In the genomic region with DNA sequence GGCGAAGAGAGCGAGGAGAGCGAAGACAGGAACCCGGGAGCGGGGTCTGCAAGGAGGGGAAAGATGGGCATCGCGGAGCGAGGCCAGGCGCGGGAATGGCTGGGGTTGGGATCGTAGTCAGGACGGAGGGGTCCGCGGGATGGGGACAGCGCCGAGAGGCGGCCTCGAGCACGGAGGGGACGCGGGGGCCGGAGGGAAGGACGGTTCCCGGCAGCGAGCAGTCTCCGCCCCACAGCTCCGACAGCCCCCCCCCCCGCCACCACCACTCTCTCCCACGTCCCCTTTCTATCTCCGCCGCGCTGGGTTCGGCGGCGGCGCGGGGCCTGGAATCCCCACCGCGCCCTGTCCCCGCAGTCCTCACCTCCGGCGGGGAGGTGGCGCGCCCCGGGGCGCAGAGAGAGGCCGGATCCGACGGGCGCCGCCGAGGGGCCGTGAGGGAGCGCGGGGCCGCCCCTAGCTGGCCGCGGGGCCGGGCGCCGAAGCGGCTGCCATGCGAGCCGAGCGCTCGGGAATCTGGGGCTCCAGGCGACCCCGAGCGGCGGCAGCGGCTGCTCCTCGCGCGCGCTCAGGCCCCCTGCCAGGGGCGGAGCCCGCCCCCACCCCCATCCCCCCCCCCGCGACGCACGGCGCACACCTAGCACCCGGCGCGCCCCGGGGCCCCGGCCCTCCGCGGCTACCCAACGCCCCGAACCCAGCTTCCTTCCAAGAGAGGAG, we compare ENCODE assay signal across 1 cellular context.
TF ChIP-seq lines count a peak whose summit lies in the region.

DLK2 (minus strand) TSS at position 515 of the 714 bp plus-strand sequence. CDS start 723 bp downstream, outside the sequence.

TF ChIP-seq in HEK293, 187 proteins besides CTCF, POLR2A, EP300 and RAD21 (continued from another document and continues in another):
- TF ChIP-seq, protein P1, sequence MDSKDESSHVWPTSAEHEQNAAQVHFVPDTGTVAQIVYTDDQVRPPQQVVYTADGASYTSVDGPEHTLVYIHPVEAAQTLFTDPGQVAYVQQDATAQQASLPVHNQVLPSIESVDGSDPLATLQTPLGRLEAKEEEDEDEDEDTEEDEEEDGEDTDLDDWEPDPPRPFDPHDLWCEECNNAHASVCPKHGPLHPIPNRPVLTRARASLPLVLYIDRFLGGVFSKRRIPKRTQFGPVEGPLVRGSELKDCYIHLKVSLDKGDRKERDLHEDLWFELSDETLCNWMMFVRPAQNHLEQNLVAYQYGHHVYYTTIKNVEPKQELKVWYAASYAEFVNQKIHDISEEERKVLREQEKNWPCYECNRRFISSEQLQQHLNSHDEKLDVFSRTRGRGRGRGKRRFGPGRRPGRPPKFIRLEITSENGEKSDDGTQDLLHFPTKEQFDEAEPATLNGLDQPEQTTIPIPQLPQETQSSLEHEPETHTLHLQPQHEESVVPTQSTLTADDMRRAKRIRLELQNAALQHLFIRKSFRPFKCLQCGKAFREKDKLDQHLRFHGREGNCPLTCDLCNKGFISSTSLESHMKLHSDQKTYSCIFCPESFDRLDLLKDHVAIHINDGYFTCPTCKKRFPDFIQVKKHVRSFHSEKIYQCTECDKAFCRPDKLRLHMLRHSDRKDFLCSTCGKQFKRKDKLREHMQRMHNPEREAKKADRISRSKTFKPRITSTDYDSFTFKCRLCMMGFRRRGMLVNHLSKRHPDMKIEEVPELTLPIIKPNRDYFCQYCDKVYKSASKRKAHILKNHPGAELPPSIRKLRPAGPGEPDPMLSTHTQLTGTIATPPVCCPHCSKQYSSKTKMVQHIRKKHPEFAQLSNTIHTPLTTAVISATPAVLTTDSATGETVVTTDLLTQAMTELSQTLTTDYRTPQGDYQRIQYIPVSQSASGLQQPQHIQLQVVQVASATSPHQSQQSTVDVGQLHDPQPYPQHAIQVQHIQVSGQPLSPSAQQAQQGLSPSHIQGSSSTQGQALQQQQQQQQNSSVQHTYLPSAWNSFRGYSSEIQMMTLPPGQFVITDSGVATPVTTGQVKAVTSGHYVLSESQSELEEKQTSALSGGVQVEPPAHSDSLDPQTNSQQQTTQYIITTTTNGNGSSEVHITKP (tag by site-specific recombination; IDR thresholded peaks at IDR 0.05) = peak; percentile 79
- TF ChIP-seq ZNF623 (tag by site-specific recombination; IDR thresholded peaks at IDR 0.05) (no peak), ZNF138 (tag by site-specific recombination; IDR thresholded peaks at IDR 0.05; ENCODE audit: borderline replicate concordance) (no peak), OVOL3 (tag by site-specific recombination; IDR thresholded peaks at IDR 0.05) (0 out of 2 replicates have a peak, but pooled peaks have one; percentile 10), ZNF140 (tag by site-specific recombination; IDR thresholded peaks at IDR 0.05) (no peak), ZNF324 (tag by site-specific recombination; IDR thresholded peaks at IDR 0.05) (no peak), ZNF391 (tag by site-specific recombination; IDR thresholded peaks at IDR 0.05; ENCODE audit: borderline replicate concordance, low read depth) (peak; percentile 83; the same call in 1 of the 2 replicates), ZNF76 (tag by site-specific recombination; IDR thresholded peaks at IDR 0.05; ENCODE audit: borderline replicate concordance, low read depth) (peak; percentile 84), ZNF658 (tag by site-specific recombination; IDR thresholded peaks at IDR 0.05) (no peak), TRIM28 (IDR thresholded peaks at IDR 0.05; ENCODE audit: borderline replicate concordance, low read length) (no peak), ZNF19 (tag by site-specific recombination; IDR thresholded peaks at IDR 0.05; ENCODE audit: low read depth) (no peak), ZNF501 (tag by site-specific recombination; IDR thresholded peaks at IDR 0.05) (no peak), ZBTB21 (tag by site-specific recombination; IDR thresholded peaks at IDR 0.05) (no peak), ZNF341 (tag by site-specific recombination; IDR thresholded peaks at IDR 0.05; ENCODE audit: low read depth) (peak; percentile 73), ZNF629 (tag by site-specific recombination; IDR thresholded peaks at IDR 0.05) (no peak), ZEB2 (tag by site-specific recombination; IDR thresholded peaks at IDR 0.05) (peak; percentile 43; the same call in 1 of the 2 replicates), YY2 (tag by site-specific recombination; IDR thresholded peaks at IDR 0.05) (peak; percentile 59; the same call in 1 of the 2 replicates), ZNF624 (tag by site-specific recombination; IDR thresholded peaks at IDR 0.05) (no peak), ZFP69B (tag by site-specific recombination; IDR thresholded peaks at IDR 0.05) (peak; percentile 36; the same call in 1 of the 2 replicates), ZNF785 (tag by site-specific recombination; IDR thresholded peaks at IDR 0.05) (0 out of 2 replicates have a peak, but pooled peaks have one; percentile 12), WT1 (tag by site-specific recombination; IDR thresholded peaks at IDR 0.05) (0 out of 2 replicates have a peak, but pooled peaks have one; percentile 11), ZBTB26 (tag by site-specific recombination; optimal IDR thresholded peaks at IDR 0.05) (peak; percentile 91), EGR2 (tag by site-specific recombination; IDR thresholded peaks at IDR 0.05; ENCODE audit: low read depth) (peak; percentile 38; the same call in 1 of the 2 replicates), ZNF423 (tag by site-specific recombination; IDR thresholded peaks at IDR 0.05) (peak; percentile 32; the same call in 1 of the 2 replicates), ZNF350 (tag by site-specific recombination; IDR thresholded peaks at IDR 0.05) (no peak), PRDM1 (tag by site-specific recombination; IDR thresholded peaks at IDR 0.05) (peak; percentile 56), ZNF514 (tag by site-specific recombination; IDR thresholded peaks at IDR 0.05) (no peak), ZNF174 (tag by site-specific recombination; IDR thresholded peaks at IDR 0.05) (no peak), BCL11B (tag by site-specific recombination; IDR thresholded peaks at IDR 0.05; ENCODE audit: low read depth) (no peak), RBAK (tag by site-specific recombination; IDR thresholded peaks at IDR 0.05) (no peak), ZNF600 (tag by site-specific recombination; IDR thresholded peaks at IDR 0.05) (no peak), ZNF792 (tag by site-specific recombination; IDR thresholded peaks at IDR 0.05) (0 out of 2 replicates have a peak, but pooled peaks have one; percentile 67), INSM2 (tag by site-specific recombination; IDR thresholded peaks at IDR 0.05) (no peak), ZNF692 (tag by site-specific recombination; IDR thresholded peaks at IDR 0.05) (peak; percentile 39; the same call in 1 of the 2 replicates), GLIS2 (tag by site-specific recombination; IDR thresholded peaks at IDR 0.05) (peak; percentile 62), ZNF394 (tag by site-specific recombination; IDR thresholded peaks at IDR 0.05; ENCODE audit: borderline replicate concordance) (no peak; the same call in 1 of the 2 replicates), ZBTB7A (tag by site-specific recombination; IDR thresholded peaks at IDR 0.05; ENCODE audit: low read depth) (0 out of 2 replicates have a peak, but pooled peaks have one; percentile 30), KLF1 (tag by site-specific recombination; IDR thresholded peaks at IDR 0.05) (0 out of 2 replicates have a peak, but pooled peaks have one; percentile 52), ZNF148 (tag by site-specific recombination; IDR thresholded peaks at IDR 0.05; ENCODE audit: borderline replicate concordance) (no peak), KLF9 (tag by site-specific recombination; IDR thresholded peaks at IDR 0.05; ENCODE audit: low read depth) (peak; percentile 37; the same call in 1 of the 2 replicates), KLF8 (tag by site-specific recombination; IDR thresholded peaks at IDR 0.05) (peak; percentile 35; the same call in 1 of the 2 replicates), ZNF677 (tag by site-specific recombination; IDR thresholded peaks at IDR 0.05) (0 out of 2 replicates have a peak, but pooled peaks have one; percentile 23)
- TF ChIP-seq, protein P2, sequence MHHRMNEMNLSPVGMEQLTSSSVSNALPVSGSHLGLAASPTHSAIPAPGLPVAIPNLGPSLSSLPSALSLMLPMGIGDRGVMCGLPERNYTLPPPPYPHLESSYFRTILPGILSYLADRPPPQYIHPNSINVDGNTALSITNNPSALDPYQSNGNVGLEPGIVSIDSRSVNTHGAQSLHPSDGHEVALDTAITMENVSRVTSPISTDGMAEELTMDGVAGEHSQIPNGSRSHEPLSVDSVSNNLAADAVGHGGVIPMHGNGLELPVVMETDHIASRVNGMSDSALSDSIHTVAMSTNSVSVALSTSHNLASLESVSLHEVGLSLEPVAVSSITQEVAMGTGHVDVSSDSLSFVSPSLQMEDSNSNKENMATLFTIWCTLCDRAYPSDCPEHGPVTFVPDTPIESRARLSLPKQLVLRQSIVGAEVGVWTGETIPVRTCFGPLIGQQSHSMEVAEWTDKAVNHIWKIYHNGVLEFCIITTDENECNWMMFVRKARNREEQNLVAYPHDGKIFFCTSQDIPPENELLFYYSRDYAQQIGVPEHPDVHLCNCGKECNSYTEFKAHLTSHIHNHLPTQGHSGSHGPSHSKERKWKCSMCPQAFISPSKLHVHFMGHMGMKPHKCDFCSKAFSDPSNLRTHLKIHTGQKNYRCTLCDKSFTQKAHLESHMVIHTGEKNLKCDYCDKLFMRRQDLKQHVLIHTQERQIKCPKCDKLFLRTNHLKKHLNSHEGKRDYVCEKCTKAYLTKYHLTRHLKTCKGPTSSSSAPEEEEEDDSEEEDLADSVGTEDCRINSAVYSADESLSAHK (tag by site-specific recombination; IDR thresholded peaks at IDR 0.05) = 0 out of 2 replicates have a peak, but pooled peaks have one; percentile 4
- TF ChIP-seq, protein P3, sequence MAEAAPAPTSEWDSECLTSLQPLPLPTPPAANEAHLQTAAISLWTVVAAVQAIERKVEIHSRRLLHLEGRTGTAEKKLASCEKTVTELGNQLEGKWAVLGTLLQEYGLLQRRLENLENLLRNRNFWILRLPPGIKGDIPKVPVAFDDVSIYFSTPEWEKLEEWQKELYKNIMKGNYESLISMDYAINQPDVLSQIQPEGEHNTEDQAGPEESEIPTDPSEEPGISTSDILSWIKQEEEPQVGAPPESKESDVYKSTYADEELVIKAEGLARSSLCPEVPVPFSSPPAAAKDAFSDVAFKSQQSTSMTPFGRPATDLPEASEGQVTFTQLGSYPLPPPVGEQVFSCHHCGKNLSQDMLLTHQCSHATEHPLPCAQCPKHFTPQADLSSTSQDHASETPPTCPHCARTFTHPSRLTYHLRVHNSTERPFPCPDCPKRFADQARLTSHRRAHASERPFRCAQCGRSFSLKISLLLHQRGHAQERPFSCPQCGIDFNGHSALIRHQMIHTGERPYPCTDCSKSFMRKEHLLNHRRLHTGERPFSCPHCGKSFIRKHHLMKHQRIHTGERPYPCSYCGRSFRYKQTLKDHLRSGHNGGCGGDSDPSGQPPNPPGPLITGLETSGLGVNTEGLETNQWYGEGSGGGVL (tag by site-specific recombination; IDR thresholded peaks at IDR 0.05) = peak; percentile 78; the same call in 1 of the 2 replicates
